Comparison of ENCODE assay signal across 21 cellular contexts in genomic region chr2:173204316-173204715, GRCh38.
DNase-seq lines count a peak whose midpoint lies in the region; ATAC-seq and TF ChIP-seq lines count a peak whose summit lies in the region.
"Had no signal": no experiment of that assay in that cellular context is flagged by ENCODE, and none has a peak within 500 bp of the region (broad histone marks: within the 10 kb centered on the region; RNA-seq: fewer than 3 reads in every experiment).

No MANE protein-coding gene starts in this region.

- H2AFZ ChIP-seq in DND-41 (ENCODE audit: low read depth, low read length): no peak overlapping the region

- no peak overlapping the region for H3K4me3 ChIP-seq in DND-41 (ENCODE audit: low read depth in 1 of 2, low read length in 2 of 2)
- no peak overlapping the region for H3K4me3 ChIP-seq in esophagus muscularis mucosa
- H3K4me3 ChIP-seq: cardiac muscle cell, MG63, right lobe of liver, SJSA1 had no signal

- TF ChIP-seq EP300 in esophagus muscularis mucosa (IDR thresholded peaks at IDR 0.05): no peak

- H3K79me2 ChIP-seq in DND-41 (ENCODE audit: insufficient read depth, low read length): no peaks in the 10 kb centered on the region

- H3K4me1 ChIP-seq in DND-41 (ENCODE audit: insufficient read depth, low read length) (no peaks in the 10 kb centered on the region), esophagus muscularis mucosa (peaks cover 43 to 92% (median 70%) of the 10 kb centered on the region in 4 donors)
- H3K4me1 ChIP-seq: right lobe of liver had no signal

- no peak for TF ChIP-seq POLR2A in esophagus muscularis mucosa (IDR thresholded peaks at IDR 0.05; ENCODE audit: low read depth)

- intact Hi-C loops in esophagus muscularis mucosa (cut with DNase I): no loop called here

- H3K27ac ChIP-seq in DND-41 (ENCODE audit: low read length): no peak overlapping the region
- H3K27ac ChIP-seq in esophagus muscularis mucosa (replicated peaks in 1 of 4): peak overlapping the region; percentile 73 to 84 (median 82)
- H3K27ac ChIP-seq: cardiac muscle cell, SJSA1 had no signal

- ATAC-seq in DND-41 (ENCODE audit: insufficient read depth, low read depth) (0 out of 3 replicates have a peak, but pooled peaks have one; percentile 31), GM21526 (IDR thresholded peaks at IDR 0.05; ENCODE audit: low FRiP score, unreplicated experiment) (no peak), GM21723 (IDR thresholded peaks at IDR 0.05; ENCODE audit: unreplicated experiment) (no peak)
- ATAC-seq: activated T-cell treated with anti-CD3 and anti-CD28 coated beads, Interleukin-2, amount 50 U/mL, for 72 hours; effector memory CD8-positive, alpha-beta T cell; stimulated activated naive CD8-positive, alpha-beta T cell treated with anti-CD3 and anti-CD28 coated beads, Interleukin-15, amount 100 ng/mL, for 72 hours had no signal

- TF ChIP-seq CTCF in DND-41 (IDR thresholded peaks at IDR 0.05; ENCODE audit: borderline replicate concordance, extremely low read depth, low read length, poor library complexity, severe bottlenecking) (no peak), esophagus muscularis mucosa (IDR thresholded peaks at IDR 0.05) (no peak)

- H3K9ac ChIP-seq in DND-41 (ENCODE audit: low read depth, low read length): no peak overlapping the region

- DNase-seq in DND-41: no peak
- no peak for DNase-seq in esophagus muscularis mucosa (ENCODE audit: extremely low spot score)
- peak; percentile 19 for DNase-seq in myocyte (ENCODE audit: low read depth)
- DNase-seq in DMS153 (lab: John Stamatoyannopoulos, UW): no peak
- DNase-seq in activated gamma-delta T cell treated with Interleukin-2 at 50 U/mL for 16 hours: no peak
- DNase-seq: activated CD8-positive, alpha-beta memory T cell treated with anti-CD3 and anti-CD28 coated beads for 24 hours; activated T-cell treated with anti-CD3 and anti-CD28 coated beads, Interleukin-2, amount 50 U/mL, for 72 hours; CD8-positive, alpha-beta memory T cell; effector memory CD8-positive, alpha-beta T cell; EL; MG63; NCI-H187; NCI-H510A treated with DMSO at 0.1 percent for 48 hours; occipital lobe; right lobe of liver; stimulated activated naive CD8-positive, alpha-beta T cell treated with anti-CD3 and anti-CD28 coated beads, Interleukin-15, amount 100 ng/mL, for 72 hours had no signal

- H3K9me3 ChIP-seq in DND-41 (ENCODE audit: insufficient read depth, low read length, severe bottlenecking) (no peaks in the 10 kb centered on the region), esophagus muscularis mucosa (no peaks in the 10 kb centered on the region)
- H3K9me3 ChIP-seq: MG63, right lobe of liver, SJSA1 had no signal

- H3K27me3 ChIP-seq in DND-41 (ENCODE audit: insufficient read depth, low read length, poor library complexity): no peaks in the 10 kb centered on the region
- H3K27me3 ChIP-seq in esophagus muscularis mucosa: no peaks in the 10 kb centered on the region
- H3K27me3 ChIP-seq: cardiac muscle cell, MG63, right lobe of liver, SJSA1 had no signal

- no peak overlapping the region for H3K4me2 ChIP-seq in DND-41 (ENCODE audit: insufficient read depth, low read length)

- 40% methylated on average over 2 of the region's 2 CpGs for WGBS in esophagus muscularis mucosa

- H3K36me3 ChIP-seq in DND-41 (ENCODE audit: insufficient read depth, low read length) (peaks cover 13% of the 10 kb centered on the region; the same call in 1 of the 2 replicates), esophagus muscularis mucosa (no peaks in the 10 kb centered on the region)
- H3K36me3 ChIP-seq: right lobe of liver had no signal

- no peaks in the 10 kb centered on the region for H4K20me1 ChIP-seq in DND-41 (ENCODE audit: insufficient read depth, low read length)

TF ChIP-seq in PFSK-1, 5 proteins besides CTCF, POLR2A, EP300 and RAD21:
- TF ChIP-seq SIN3A (IDR thresholded peaks at IDR 0.05; ENCODE audit: borderline replicate concordance, insufficient read depth, low read length) (0 out of 2 replicates have a peak, but pooled peaks have one; percentile 34), POLR2AphosphoS5 (IDR thresholded peaks at IDR 0.05; ENCODE audit: low read depth, low read length) (peak; percentile 19; the same call in 1 of the 2 replicates), TAF1 (IDR thresholded peaks at IDR 0.05; ENCODE audit: borderline replicate concordance, insufficient read depth, low read length) (no peak), FOXP2 (optimal IDR thresholded peaks at IDR 0.05; ENCODE audit: borderline replicate concordance, extremely low read depth, extremely low read length, insufficient read depth) (peak; percentile 46)
- TF ChIP-seq, protein P1, sequence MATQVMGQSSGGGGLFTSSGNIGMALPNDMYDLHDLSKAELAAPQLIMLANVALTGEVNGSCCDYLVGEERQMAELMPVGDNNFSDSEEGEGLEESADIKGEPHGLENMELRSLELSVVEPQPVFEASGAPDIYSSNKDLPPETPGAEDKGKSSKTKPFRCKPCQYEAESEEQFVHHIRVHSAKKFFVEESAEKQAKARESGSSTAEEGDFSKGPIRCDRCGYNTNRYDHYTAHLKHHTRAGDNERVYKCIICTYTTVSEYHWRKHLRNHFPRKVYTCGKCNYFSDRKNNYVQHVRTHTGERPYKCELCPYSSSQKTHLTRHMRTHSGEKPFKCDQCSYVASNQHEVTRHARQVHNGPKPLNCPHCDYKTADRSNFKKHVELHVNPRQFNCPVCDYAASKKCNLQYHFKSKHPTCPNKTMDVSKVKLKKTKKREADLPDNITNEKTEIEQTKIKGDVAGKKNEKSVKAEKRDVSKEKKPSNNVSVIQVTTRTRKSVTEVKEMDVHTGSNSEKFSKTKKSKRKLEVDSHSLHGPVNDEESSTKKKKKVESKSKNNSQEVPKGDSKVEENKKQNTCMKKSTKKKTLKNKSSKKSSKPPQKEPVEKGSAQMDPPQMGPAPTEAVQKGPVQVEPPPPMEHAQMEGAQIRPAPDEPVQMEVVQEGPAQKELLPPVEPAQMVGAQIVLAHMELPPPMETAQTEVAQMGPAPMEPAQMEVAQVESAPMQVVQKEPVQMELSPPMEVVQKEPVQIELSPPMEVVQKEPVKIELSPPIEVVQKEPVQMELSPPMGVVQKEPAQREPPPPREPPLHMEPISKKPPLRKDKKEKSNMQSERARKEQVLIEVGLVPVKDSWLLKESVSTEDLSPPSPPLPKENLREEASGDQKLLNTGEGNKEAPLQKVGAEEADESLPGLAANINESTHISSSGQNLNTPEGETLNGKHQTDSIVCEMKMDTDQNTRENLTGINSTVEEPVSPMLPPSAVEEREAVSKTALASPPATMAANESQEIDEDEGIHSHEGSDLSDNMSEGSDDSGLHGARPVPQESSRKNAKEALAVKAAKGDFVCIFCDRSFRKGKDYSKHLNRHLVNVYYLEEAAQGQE (IDR thresholded peaks at IDR 0.05; ENCODE audit: insufficient read depth in 1 of 2, low read depth in 2 of 2, low read length in 2 of 2): no peak
